In genomic region chr5:140372971-140373487, GRCh38 we compare ENCODE assay signal across 7 cellular contexts. TPM values are rescaled to one million over a fixed set of nuclear protein-coding genes. Genes with fewer than 3 reads are reported as not detected.
DNase-seq lines count a peak whose midpoint lies in the region; ATAC-seq and TF ChIP-seq lines count a peak whose summit lies in the region.

No MANE protein-coding gene starts in this region.

- H3K36me3 ChIP-seq in adrenal gland (replicated peaks in 1 of 2), result no peaks in the 10 kb centered on the region

- H3K27ac ChIP-seq in adrenal gland, result no peak overlapping the region

- no peaks in the 10 kb centered on the region for H3K27me3 ChIP-seq in adrenal gland

- peak; percentile 87 for TF ChIP-seq CTCF in GM10266 (IDR thresholded peaks at IDR 0.05; ENCODE audit: control insufficient read depth, insufficient read depth, low read depth, missing control alignments)
- peak; percentile 70 to 85 (median 76) for TF ChIP-seq CTCF in adrenal gland (IDR thresholded peaks at IDR 0.05)

- H3K4me3 ChIP-seq in adrenal gland, result no peak overlapping the region

- ATAC-seq in left cardiac atrium, result peak; percentile 82 to 90
- no peak for ATAC-seq in GM18870 (IDR thresholded peaks at IDR 0.05; ENCODE audit: unreplicated experiment)

- H3K9me3 ChIP-seq in adrenal gland (replicated peaks in 1 of 3), result no peaks in the 10 kb centered on the region

- TF ChIP-seq POLR2A in adrenal gland (IDR thresholded peaks at IDR 0.05), result no peak

- intact Hi-C loops in adrenal gland (cut with DNase I) (no loop called here), left cardiac atrium (cut with DNase I) (no loop called here)

- H3K4me1 ChIP-seq in adrenal gland (replicated peaks in 1 of 2), result no peaks in the 10 kb centered on the region

- DNase-seq in GM10266 (ENCODE audit: extremely low spot score) (peak; percentile 55), HT1080 (ENCODE audit: low read depth) (peak; percentile 81), RPMI8226 (peak; percentile 33), adrenal gland (peak; percentile 62 to 85 (median 76)), left cardiac atrium (peak; percentile 85), pons (ENCODE audit: low spot score) (peak; percentile 74)

- WGBS in adrenal gland, 4 donors, result 4 to 6% (median 5%) methylated on average over 2 of the region's 2 CpGs

RNA-seq across cellular contexts. Expression of gene SLC4A9, which starts 13.0 kb away (rescaled TPM):
- not detected in 2 replicates for total RNA-seq in HT1080 (2014; rRNA removed; shearing (Covaris generic))
- polyA plus RNA-seq in HT1080 (2015; cell fraction: cytosol; rRNA removed), result not detected in 2 replicates
- polyA plus RNA-seq in HT1080 (2015; cell fraction: nucleus; rRNA removed), result 0.27 and 0.36 TPM in 2 replicates
- not detected for total RNA-seq in adrenal gland
- under 1 TPM in 2 of 3 donors, not detected in 1; 0.13 to 0.32 TPM for polyA plus RNA-seq in adrenal gland
- under 1 TPM; 0.09 to 0.21 TPM for total RNA-seq in left cardiac atrium

RNA-seq across cellular contexts. Expression of gene HBEGF, which starts 26.6 kb away (rescaled TPM):
- 55.7 and 61.2 TPM in 2 replicates for total RNA-seq in HT1080 (2014; rRNA removed; shearing (Covaris generic))
- 108 and 109 TPM in 2 replicates for polyA plus RNA-seq in HT1080 (2015; cell fraction: cytosol; rRNA removed)
- 89.7 and 96.6 TPM in 2 replicates for polyA plus RNA-seq in HT1080 (2015; cell fraction: nucleus; rRNA removed)
- total RNA-seq in adrenal gland, result 1 to 10 TPM in 7 of 8 donors, under 1 TPM in 1; 0.54 to 9.8 (median 5.0) TPM
- 1 to 10 TPM; 3.0 to 6.2 (median 5.6) TPM for polyA plus RNA-seq in adrenal gland
- total RNA-seq in left cardiac atrium, result 10 to 100 TPM; 12.9 to 18.3 TPM

RNA-seq across cellular contexts. Expression of gene ANKHD1, which starts 28.6 kb away (rescaled TPM):
- total RNA-seq in HT1080 (2014; rRNA removed; shearing (Covaris generic)), result 25.2 and 29.0 TPM in 2 replicates
- polyA plus RNA-seq in HT1080 (2015; cell fraction: cytosol; rRNA removed), result 27.7 and 32.5 TPM in 2 replicates
- polyA plus RNA-seq in HT1080 (2015; cell fraction: nucleus; rRNA removed), result 123 and 137 TPM in 2 replicates
- total RNA-seq in adrenal gland (100 to 1,000 TPM in 4 of 8 donors, 10 to 100 TPM in 4; 64.3 to 141 (median 112) TPM), left cardiac atrium (10 to 100 TPM; 50.1 to 67.5 TPM)
- polyA plus RNA-seq in adrenal gland, result 100 to 1,000 TPM in 1 of 3 donors, 10 to 100 TPM in 2; 58.2 to 141 (median 70.9) TPM

Comparison
In these comparisons a context has a peak if more than half of its experiments do, and no peak if none do; other contexts are left out.
1. DNase-seq: peak in every context shown above with its lines; median percentile 85 in left cardiac atrium; 81 in HT1080; 76 in adrenal gland; 74 in pons; 55 in GM10266; 33 in RPMI8226.